1 cellular context compared by ENCODE assay signal in the genomic region with DNA sequence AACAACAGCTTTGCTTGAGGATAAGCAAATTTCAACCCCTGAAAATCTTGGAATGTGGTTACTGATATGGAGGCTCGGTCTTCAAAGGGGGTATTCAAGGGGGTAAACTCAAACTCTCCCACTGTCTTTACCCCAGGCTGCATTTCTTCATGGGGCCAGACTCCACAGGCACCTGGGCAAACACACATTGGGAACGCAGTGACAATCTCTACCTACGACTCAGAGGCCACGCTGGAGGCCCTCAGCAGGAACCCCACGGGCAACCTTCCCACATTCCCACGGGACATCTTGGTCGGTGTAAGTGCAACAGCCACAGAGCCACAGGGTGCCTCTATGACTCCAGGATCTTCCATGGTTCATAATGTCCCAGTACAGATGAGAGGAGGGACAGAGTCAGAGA.
TF ChIP-seq lines count a peak whose summit lies in the region.

No MANE protein-coding gene starts in this region.

TF ChIP-seq in SK-N-SH, 30 proteins besides CTCF, POLR2A, EP300 and RAD21 (continued from another document):
- TF ChIP-seq, protein P1, sequence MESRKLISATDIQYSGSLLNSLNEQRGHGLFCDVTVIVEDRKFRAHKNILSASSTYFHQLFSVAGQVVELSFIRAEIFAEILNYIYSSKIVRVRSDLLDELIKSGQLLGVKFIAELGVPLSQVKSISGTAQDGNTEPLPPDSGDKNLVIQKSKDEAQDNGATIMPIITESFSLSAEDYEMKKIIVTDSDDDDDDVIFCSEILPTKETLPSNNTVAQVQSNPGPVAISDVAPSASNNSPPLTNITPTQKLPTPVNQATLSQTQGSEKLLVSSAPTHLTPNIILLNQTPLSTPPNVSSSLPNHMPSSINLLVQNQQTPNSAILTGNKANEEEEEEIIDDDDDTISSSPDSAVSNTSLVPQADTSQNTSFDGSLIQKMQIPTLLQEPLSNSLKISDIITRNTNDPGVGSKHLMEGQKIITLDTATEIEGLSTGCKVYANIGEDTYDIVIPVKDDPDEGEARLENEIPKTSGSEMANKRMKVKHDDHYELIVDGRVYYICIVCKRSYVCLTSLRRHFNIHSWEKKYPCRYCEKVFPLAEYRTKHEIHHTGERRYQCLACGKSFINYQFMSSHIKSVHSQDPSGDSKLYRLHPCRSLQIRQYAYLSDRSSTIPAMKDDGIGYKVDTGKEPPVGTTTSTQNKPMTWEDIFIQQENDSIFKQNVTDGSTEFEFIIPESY (IDR thresholded peaks at IDR 0.05; ENCODE audit: borderline replicate concordance, low read depth), result no peak
- TF ChIP-seq TEAD4 (IDR thresholded peaks at IDR 0.05; ENCODE audit: borderline replicate concordance, insufficient read depth) (no peak), MXI1 (IDR thresholded peaks at IDR 0.05; ENCODE audit: low read depth, low read length) (no peak), YY1 (IDR thresholded peaks at IDR 0.05; ENCODE audit: low read depth) (no peak), RCOR1 (IDR thresholded peaks at IDR 0.05; ENCODE audit: low read length) (no peak), EZH2phosphoT487 (IDR thresholded peaks at IDR 0.05; ENCODE audit: borderline replicate concordance, low read depth) (no peak), TCF12 (IDR thresholded peaks at IDR 0.05) (no peak), MEF2A (IDR thresholded peaks at IDR 0.05; ENCODE audit: borderline replicate concordance, low read depth) (no peak), RXRA (IDR thresholded peaks at IDR 0.05; ENCODE audit: borderline replicate concordance, low read depth) (no peak), CHD2 (IDR thresholded peaks at IDR 0.05; ENCODE audit: low read length, partially characterized antibody) (no peak)
- TF ChIP-seq, protein P2, sequence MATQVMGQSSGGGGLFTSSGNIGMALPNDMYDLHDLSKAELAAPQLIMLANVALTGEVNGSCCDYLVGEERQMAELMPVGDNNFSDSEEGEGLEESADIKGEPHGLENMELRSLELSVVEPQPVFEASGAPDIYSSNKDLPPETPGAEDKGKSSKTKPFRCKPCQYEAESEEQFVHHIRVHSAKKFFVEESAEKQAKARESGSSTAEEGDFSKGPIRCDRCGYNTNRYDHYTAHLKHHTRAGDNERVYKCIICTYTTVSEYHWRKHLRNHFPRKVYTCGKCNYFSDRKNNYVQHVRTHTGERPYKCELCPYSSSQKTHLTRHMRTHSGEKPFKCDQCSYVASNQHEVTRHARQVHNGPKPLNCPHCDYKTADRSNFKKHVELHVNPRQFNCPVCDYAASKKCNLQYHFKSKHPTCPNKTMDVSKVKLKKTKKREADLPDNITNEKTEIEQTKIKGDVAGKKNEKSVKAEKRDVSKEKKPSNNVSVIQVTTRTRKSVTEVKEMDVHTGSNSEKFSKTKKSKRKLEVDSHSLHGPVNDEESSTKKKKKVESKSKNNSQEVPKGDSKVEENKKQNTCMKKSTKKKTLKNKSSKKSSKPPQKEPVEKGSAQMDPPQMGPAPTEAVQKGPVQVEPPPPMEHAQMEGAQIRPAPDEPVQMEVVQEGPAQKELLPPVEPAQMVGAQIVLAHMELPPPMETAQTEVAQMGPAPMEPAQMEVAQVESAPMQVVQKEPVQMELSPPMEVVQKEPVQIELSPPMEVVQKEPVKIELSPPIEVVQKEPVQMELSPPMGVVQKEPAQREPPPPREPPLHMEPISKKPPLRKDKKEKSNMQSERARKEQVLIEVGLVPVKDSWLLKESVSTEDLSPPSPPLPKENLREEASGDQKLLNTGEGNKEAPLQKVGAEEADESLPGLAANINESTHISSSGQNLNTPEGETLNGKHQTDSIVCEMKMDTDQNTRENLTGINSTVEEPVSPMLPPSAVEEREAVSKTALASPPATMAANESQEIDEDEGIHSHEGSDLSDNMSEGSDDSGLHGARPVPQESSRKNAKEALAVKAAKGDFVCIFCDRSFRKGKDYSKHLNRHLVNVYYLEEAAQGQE (IDR thresholded peaks at IDR 0.05; ENCODE audit: low read depth, low read length), result no peak
- TF ChIP-seq, protein P3, sequence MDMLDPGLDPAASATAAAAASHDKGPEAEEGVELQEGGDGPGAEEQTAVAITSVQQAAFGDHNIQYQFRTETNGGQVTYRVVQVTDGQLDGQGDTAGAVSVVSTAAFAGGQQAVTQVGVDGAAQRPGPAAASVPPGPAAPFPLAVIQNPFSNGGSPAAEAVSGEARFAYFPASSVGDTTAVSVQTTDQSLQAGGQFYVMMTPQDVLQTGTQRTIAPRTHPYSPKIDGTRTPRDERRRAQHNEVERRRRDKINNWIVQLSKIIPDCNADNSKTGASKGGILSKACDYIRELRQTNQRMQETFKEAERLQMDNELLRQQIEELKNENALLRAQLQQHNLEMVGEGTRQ (IDR thresholded peaks at IDR 0.05; ENCODE audit: borderline replicate concordance, low read depth, low read length), result no peak
- TF ChIP-seq, protein P4, sequence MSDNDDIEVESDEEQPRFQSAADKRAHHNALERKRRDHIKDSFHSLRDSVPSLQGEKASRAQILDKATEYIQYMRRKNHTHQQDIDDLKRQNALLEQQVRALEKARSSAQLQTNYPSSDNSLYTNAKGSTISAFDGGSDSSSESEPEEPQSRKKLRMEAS (IDR thresholded peaks at IDR 0.05; ENCODE audit: low read depth), result no peak
